ENCODE assay signal across 1 cellular context in genomic region chr19:39052243-39052746, GRCh38.
TF ChIP-seq lines count a peak whose summit lies in the region.

No MANE protein-coding gene starts in this region.

TF ChIP-seq in GM12878, 131 proteins besides CTCF, POLR2A, EP300 and RAD21:
- TF ChIP-seq, protein P1, sequence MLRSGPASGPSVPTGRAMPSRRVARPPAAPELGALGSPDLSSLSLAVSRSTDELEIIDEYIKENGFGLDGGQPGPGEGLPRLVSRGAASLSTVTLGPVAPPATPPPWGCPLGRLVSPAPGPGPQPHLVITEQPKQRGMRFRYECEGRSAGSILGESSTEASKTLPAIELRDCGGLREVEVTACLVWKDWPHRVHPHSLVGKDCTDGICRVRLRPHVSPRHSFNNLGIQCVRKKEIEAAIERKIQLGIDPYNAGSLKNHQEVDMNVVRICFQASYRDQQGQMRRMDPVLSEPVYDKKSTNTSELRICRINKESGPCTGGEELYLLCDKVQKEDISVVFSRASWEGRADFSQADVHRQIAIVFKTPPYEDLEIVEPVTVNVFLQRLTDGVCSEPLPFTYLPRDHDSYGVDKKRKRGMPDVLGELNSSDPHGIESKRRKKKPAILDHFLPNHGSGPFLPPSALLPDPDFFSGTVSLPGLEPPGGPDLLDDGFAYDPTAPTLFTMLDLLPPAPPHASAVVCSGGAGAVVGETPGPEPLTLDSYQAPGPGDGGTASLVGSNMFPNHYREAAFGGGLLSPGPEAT (IDR thresholded peaks at IDR 0.05; ENCODE audit: low read depth): no peak
- TF ChIP-seq SMC3 (IDR thresholded peaks at IDR 0.05; ENCODE audit: borderline replicate concordance, low read length): peak; percentile 43; the same call in 1 of the 2 replicates
